Comparison of ENCODE assay signal across 1 cellular context in the genomic region with DNA sequence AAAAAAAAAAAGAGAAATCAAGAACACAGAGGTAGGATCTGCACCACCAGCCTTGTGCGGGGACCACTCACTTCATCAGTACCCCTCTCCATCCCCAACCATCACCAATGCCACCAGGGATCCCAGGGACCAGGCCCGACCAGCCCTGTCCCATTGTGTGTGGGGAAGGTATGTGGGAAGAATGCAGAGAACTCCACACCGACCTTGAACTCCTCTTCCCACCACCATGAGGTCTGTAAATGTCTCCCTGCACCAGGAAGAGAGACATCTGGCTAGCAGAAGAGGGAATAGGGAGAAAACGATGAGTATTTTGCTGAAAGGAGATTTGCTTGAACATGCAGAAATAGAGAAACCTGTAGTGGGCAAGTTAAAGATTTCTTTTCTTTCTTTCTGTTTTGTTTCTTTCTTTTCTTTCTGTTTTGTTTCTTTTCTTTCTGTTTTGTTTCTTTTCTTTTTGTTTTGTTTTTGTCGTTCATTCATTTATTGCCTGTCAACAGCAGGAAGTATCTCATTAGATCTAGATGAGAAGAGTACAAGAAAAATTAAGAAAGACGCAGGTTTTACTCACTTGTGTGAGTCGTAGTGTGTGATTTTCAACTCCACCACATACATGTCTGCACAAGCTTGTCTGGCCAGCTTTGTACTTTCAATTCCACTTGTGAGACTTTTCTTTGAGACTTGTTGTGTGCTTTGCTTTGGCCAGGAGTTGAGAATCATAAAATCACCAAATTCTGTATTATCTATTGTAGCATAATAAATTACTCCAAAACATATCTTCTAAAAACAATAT.
TF ChIP-seq lines count a peak whose summit lies in the region.

No MANE protein-coding gene starts in this region.

TF ChIP-seq in HepG2, 621 proteins besides CTCF, POLR2A, EP300 and RAD21 (continued from another document and continues in another):
- TF ChIP-seq ATF7 (IDR thresholded peaks at IDR 0.05) = no peak
- TF ChIP-seq ATF7 (CRISPR knock-in tag; IDR thresholded peaks at IDR 0.05) = 0 out of 2 replicates have a peak, but pooled peaks have one; percentile 35
- TF ChIP-seq ZNF678 (CRISPR knock-in tag; IDR thresholded peaks at IDR 0.05) = no peak
- TF ChIP-seq HNRNPH1 (optimal IDR thresholded peaks at IDR 0.05; ENCODE audit: low read depth, low read length) = no peak
- TF ChIP-seq NFE2 (CRISPR knock-in tag; IDR thresholded peaks at IDR 0.05) = no peak
- no peak for TF ChIP-seq KDM5A (IDR thresholded peaks at IDR 0.05; ENCODE audit: borderline replicate concordance, low read length)
- TF ChIP-seq ZNF543 (CRISPR knock-in tag; IDR thresholded peaks at IDR 0.05) = no peak
- no peak for TF ChIP-seq GABPA (IDR thresholded peaks at IDR 0.05; ENCODE audit: low read depth, low read length)
- no peak for TF ChIP-seq GABPA (CRISPR knock-in tag; IDR thresholded peaks at IDR 0.05; ENCODE audit: low read depth)
- TF ChIP-seq SP140L (CRISPR knock-in tag; IDR thresholded peaks at IDR 0.05; ENCODE audit: borderline replicate concordance) = 0 out of 2 replicates have a peak, but pooled peaks have one; percentile 51
- no peak for TF ChIP-seq ZNF788 (CRISPR knock-in tag; IDR thresholded peaks at IDR 0.05; ENCODE audit: borderline replicate concordance)
- TF ChIP-seq, protein P1, sequence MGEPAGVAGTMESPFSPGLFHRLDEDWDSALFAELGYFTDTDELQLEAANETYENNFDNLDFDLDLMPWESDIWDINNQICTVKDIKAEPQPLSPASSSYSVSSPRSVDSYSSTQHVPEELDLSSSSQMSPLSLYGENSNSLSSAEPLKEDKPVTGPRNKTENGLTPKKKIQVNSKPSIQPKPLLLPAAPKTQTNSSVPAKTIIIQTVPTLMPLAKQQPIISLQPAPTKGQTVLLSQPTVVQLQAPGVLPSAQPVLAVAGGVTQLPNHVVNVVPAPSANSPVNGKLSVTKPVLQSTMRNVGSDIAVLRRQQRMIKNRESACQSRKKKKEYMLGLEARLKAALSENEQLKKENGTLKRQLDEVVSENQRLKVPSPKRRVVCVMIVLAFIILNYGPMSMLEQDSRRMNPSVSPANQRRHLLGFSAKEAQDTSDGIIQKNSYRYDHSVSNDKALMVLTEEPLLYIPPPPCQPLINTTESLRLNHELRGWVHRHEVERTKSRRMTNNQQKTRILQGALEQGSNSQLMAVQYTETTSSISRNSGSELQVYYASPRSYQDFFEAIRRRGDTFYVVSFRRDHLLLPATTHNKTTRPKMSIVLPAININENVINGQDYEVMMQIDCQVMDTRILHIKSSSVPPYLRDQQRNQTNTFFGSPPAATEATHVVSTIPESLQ (CRISPR knock-in tag; conservative IDR thresholded peaks at IDR 0.05) = no peak
- TF ChIP-seq, protein P2, sequence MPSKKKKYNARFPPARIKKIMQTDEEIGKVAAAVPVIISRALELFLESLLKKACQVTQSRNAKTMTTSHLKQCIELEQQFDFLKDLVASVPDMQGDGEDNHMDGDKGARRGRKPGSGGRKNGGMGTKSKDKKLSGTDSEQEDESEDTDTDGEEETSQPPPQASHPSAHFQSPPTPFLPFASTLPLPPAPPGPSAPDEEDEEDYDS (CRISPR knock-in tag; IDR thresholded peaks at IDR 0.05) = peak; percentile 67; the same call in 1 of the 2 replicates
- no peak for TF ChIP-seq SMARCE1 (IDR thresholded peaks at IDR 0.05; ENCODE audit: borderline replicate concordance)
- TF ChIP-seq NR3C1 (CRISPR knock-in tag; IDR thresholded peaks at IDR 0.05) = no peak
- peak; percentile 54; the same call in 1 of the 2 replicates for TF ChIP-seq CBX5 (CRISPR knock-in tag; IDR thresholded peaks at IDR 0.05; ENCODE audit: borderline replicate concordance)
- TF ChIP-seq, protein P3, sequence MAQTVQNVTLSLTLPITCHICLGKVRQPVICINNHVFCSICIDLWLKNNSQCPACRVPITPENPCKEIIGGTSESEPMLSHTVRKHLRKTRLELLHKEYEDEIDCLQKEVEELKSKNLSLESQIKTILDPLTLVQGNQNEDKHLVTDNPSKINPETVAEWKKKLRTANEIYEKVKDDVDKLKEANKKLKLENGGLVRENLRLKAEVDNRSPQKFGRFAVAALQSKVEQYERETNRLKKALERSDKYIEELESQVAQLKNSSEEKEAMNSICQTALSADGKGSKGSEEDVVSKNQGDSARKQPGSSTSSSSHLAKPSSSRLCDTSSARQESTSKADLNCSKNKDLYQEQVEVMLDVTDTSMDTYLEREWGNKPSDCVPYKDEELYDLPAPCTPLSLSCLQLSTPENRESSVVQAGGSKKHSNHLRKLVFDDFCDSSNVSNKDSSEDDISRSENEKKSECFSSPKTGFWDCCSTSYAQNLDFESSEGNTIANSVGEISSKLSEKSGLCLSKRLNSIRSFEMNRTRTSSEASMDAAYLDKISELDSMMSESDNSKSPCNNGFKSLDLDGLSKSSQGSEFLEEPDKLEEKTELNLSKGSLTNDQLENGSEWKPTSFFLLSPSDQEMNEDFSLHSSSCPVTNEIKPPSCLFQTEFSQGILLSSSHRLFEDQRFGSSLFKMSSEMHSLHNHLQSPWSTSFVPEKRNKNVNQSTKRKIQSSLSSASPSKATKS (CRISPR knock-in tag; IDR thresholded peaks at IDR 0.05) = no peak
- 0 out of 2 replicates have a peak, but pooled peaks have one; percentile 66 for TF ChIP-seq KLF9 (CRISPR knock-in tag; IDR thresholded peaks at IDR 0.05; ENCODE audit: low read depth)
- TF ChIP-seq PAWR (CRISPR knock-in tag; IDR thresholded peaks at IDR 0.05; ENCODE audit: borderline replicate concordance) = no peak
- TF ChIP-seq DR1 (CRISPR knock-in tag; IDR thresholded peaks at IDR 0.05) = no peak
- no peak for TF ChIP-seq PCBP1 (IDR thresholded peaks at IDR 0.05; ENCODE audit: borderline replicate concordance, low read depth, low read length)
- TF ChIP-seq SETDB1 (CRISPR knock-in tag; IDR thresholded peaks at IDR 0.05; ENCODE audit: borderline replicate concordance) = no peak
- TF ChIP-seq, protein P4, sequence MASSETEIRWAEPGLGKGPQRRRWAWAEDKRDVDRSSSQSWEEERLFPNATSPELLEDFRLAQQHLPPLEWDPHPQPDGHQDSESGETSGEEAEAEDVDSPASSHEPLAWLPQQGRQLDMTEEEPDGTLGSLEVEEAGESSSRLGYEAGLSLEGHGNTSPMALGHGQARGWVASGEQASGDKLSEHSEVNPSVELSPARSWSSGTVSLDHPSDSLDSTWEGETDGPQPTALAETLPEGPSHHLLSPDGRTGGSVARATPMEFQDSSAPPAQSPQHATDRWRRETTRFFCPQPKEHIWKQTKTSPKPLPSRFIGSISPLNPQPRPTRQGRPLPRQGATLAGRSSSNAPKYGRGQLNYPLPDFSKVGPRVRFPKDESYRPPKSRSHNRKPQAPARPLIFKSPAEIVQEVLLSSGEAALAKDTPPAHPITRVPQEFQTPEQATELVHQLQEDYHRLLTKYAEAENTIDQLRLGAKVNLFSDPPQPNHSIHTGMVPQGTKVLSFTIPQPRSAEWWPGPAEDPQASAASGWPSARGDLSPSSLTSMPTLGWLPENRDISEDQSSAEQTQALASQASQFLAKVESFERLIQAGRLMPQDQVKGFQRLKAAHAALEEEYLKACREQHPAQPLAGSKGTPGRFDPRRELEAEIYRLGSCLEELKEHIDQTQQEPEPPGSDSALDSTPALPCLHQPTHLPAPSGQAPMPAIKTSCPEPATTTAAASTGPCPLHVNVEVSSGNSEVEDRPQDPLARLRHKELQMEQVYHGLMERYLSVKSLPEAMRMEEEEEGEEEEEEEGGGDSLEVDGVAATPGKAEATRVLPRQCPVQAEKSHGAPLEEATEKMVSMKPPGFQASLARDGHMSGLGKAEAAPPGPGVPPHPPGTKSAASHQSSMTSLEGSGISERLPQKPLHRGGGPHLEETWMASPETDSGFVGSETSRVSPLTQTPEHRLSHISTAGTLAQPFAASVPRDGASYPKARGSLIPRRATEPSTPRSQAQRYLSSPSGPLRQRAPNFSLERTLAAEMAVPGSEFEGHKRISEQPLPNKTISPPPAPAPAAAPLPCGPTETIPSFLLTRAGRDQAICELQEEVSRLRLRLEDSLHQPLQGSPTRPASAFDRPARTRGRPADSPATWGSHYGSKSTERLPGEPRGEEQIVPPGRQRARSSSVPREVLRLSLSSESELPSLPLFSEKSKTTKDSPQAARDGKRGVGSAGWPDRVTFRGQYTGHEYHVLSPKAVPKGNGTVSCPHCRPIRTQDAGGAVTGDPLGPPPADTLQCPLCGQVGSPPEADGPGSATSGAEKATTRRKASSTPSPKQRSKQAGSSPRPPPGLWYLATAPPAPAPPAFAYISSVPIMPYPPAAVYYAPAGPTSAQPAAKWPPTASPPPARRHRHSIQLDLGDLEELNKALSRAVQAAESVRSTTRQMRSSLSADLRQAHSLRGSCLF (CRISPR knock-in tag; IDR thresholded peaks at IDR 0.05; ENCODE audit: borderline replicate concordance) = no peak
- TF ChIP-seq, protein P5, sequence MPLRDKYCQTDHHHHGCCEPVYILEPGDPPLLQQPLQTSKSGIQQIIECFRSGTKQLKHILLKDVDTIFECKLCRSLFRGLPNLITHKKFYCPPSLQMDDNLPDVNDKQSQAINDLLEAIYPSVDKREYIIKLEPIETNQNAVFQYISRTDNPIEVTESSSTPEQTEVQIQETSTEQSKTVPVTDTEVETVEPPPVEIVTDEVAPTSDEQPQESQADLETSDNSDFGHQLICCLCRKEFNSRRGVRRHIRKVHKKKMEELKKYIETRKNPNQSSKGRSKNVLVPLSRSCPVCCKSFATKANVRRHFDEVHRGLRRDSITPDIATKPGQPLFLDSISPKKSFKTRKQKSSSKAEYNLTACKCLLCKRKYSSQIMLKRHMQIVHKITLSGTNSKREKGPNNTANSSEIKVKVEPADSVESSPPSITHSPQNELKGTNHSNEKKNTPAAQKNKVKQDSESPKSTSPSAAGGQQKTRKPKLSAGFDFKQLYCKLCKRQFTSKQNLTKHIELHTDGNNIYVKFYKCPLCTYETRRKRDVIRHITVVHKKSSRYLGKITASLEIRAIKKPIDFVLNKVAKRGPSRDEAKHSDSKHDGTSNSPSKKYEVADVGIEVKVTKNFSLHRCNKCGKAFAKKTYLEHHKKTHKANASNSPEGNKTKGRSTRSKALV (CRISPR knock-in tag; IDR thresholded peaks at IDR 0.05) = no peak
- TF ChIP-seq, protein P6, sequence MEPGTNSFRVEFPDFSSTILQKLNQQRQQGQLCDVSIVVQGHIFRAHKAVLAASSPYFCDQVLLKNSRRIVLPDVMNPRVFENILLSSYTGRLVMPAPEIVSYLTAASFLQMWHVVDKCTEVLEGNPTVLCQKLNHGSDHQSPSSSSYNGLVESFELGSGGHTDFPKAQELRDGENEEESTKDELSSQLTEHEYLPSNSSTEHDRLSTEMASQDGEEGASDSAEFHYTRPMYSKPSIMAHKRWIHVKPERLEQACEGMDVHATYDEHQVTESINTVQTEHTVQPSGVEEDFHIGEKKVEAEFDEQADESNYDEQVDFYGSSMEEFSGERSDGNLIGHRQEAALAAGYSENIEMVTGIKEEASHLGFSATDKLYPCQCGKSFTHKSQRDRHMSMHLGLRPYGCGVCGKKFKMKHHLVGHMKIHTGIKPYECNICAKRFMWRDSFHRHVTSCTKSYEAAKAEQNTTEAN (CRISPR knock-in tag; conservative IDR thresholded peaks at IDR 0.05) = no peak
- TF ChIP-seq ZNF713 (CRISPR knock-in tag; IDR thresholded peaks at IDR 0.05) = no peak
- TF ChIP-seq, protein P7, sequence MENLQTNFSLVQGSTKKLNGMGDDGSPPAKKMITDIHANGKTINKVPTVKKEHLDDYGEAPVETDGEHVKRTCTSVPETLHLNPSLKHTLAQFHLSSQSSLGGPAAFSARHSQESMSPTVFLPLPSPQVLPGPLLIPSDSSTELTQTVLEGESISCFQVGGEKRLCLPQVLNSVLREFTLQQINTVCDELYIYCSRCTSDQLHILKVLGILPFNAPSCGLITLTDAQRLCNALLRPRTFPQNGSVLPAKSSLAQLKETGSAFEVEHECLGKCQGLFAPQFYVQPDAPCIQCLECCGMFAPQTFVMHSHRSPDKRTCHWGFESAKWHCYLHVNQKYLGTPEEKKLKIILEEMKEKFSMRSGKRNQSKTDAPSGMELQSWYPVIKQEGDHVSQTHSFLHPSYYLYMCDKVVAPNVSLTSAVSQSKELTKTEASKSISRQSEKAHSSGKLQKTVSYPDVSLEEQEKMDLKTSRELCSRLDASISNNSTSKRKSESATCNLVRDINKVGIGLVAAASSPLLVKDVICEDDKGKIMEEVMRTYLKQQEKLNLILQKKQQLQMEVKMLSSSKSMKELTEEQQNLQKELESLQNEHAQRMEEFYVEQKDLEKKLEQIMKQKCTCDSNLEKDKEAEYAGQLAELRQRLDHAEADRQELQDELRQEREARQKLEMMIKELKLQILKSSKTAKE (CRISPR knock-in tag; IDR thresholded peaks at IDR 0.05; ENCODE audit: borderline replicate concordance) = 0 out of 2 replicates have a peak, but pooled peaks have one; percentile 43
